Comparison of ENCODE assay signal across 8 cellular contexts in genomic region chr19:11196406-11197287, GRCh38. TPM values are rescaled to one million over a fixed set of nuclear protein-coding genes. Genes with fewer than 3 reads are reported as not detected.
DNase-seq lines count a peak whose midpoint lies in the region; ATAC-seq and TF ChIP-seq lines count a peak whose summit lies in the region.

No MANE protein-coding gene starts in this region.

- H3K4me1 Mint-ChIP-seq in activated naive CD8-positive, alpha-beta T cell treated with anti-CD3 and anti-CD28 coated beads for 36 hours: peaks cover 8% of the 10 kb centered on the region

- no peak for TF ChIP-seq RAD21 in HCT116 (IDR thresholded peaks at IDR 0.05; ENCODE audit: low read depth)

- H3K27me3 ChIP-seq in HCT116 (ENCODE audit: insufficient read depth, low read length) (no peaks in the 10 kb centered on the region), right cardiac atrium (ENCODE audit: control insufficient read depth, insufficient read depth) (no peaks in the 10 kb centered on the region), sigmoid colon (no peaks in the 10 kb centered on the region)

- in situ Hi-C loops in G401 (cut with HindIII; ENCODE audit: low sequenced_read_pairs): no loop called here

- intact Hi-C loops in HCT116 (cut with micrococcal nuclease): no loop called here
- intact Hi-C loops in right cardiac atrium (cut with DNase I): loop anchor here in 2 of 4 donors (5.0 kb wide), 2 partner anchors 34 to 54 kb away; no protein-coding TSS in a partner anchor
- intact Hi-C loops in sigmoid colon (cut with DNase I): no loop called here

- H3K27ac ChIP-seq in HCT116 (ENCODE audit: low read depth, low read length) (peak overlapping the region; percentile 81), right cardiac atrium (ENCODE audit: low read length) (peak overlapping the region; percentile 83), sigmoid colon (peak overlapping the region; percentile 91 to 98 (median 94))

- H3K9me3 ChIP-seq in HCT116 (ENCODE audit: control insufficient read depth in 1 of 2, insufficient read depth in 1 of 2, low read depth in 1 of 2, low read length in 2 of 2) (no peaks in the 10 kb centered on the region), right cardiac atrium (ENCODE audit: control insufficient read depth, low read length) (no peaks in the 10 kb centered on the region), sigmoid colon (no peaks in the 10 kb centered on the region)

- no peaks in the 10 kb centered on the region for H3K36me3 Mint-ChIP-seq in activated naive CD8-positive, alpha-beta T cell treated with anti-CD3 and anti-CD28 coated beads for 36 hours

- BruUV-seq in HCT116 (replicated peaks; lab: Mats Ljungman, UMichigan): no TSS peak

- H3K4me1 ChIP-seq in HCT116 (ENCODE audit: control insufficient read depth in 1 of 2, insufficient read depth in 2 of 2, low read length in 2 of 2) (peaks cover 18 to 28% of the 10 kb centered on the region in 2 experiments), right cardiac atrium (ENCODE audit: control insufficient read depth, insufficient read depth, low read length) (peaks cover 7% of the 10 kb centered on the region), sigmoid colon (peaks cover 0 to 64% (median 55%) of the 10 kb centered on the region in 4 donors)

- RAD21 ChIA-PET in HCT116 (lab: Charles Lee; ENCODE audit: low non-redundant PET in 1 of 2, low total read pairs in 2 of 2, uncharacterized antibody in 2 of 2, unreplicated experiment in 2 of 2): no interaction called here

- no peak overlapping the region for H2AFZ ChIP-seq in HCT116 (ENCODE audit: low read depth, low read length, poor library complexity, severe bottlenecking)

- H3K36me3 ChIP-seq in HCT116 (ENCODE audit: control insufficient read depth in 1 of 2, insufficient read depth in 2 of 2, low read length in 2 of 2) (peaks cover 0 to 6% of the 10 kb centered on the region in 2 experiments; a peak in 1 of 4 replicates), sigmoid colon (peaks cover 13 to 37% (median 23%) of the 10 kb centered on the region in 4 donors)

- peak overlapping the region; percentile 55 for H3K4me3 Mint-ChIP-seq in activated naive CD8-positive, alpha-beta T cell treated with anti-CD3 and anti-CD28 coated beads for 36 hours

- ATAC-seq in HCT116: peak; percentile 38
- peak; percentile 52 to 61 for ATAC-seq in right cardiac atrium

- no peaks in the 10 kb centered on the region for H3K9me3 Mint-ChIP-seq in activated naive CD8-positive, alpha-beta T cell treated with anti-CD3 and anti-CD28 coated beads for 36 hours

- no peaks in the 10 kb centered on the region for H3K9me2 ChIP-seq in HCT116 (ENCODE audit: insufficient read depth)

- no peak overlapping the region for H3K27ac Mint-ChIP-seq in activated naive CD8-positive, alpha-beta T cell treated with anti-CD3 and anti-CD28 coated beads for 36 hours

- TF ChIP-seq POLR2A in HCT116 (IDR thresholded peaks at IDR 0.05; ENCODE audit: borderline replicate concordance, extremely low read depth, insufficient read depth, insufficient read length): no peak
- TF ChIP-seq POLR2A in sigmoid colon (IDR thresholded peaks at IDR 0.05): no peak

- TF ChIP-seq CTCF in HCT116 (IDR thresholded peaks at IDR 0.05 in 2 of 3, conservative IDR thresholded peaks at IDR 0.05 in 1 of 3; ENCODE audit: borderline replicate concordance in 1 of 3, insufficient read depth in 1 of 3, low read depth in 2 of 3, low read length in 2 of 3): no peak
- no peak for TF ChIP-seq CTCF in sigmoid colon (IDR thresholded peaks at IDR 0.05)

- TF ChIP-seq EP300 in sigmoid colon (IDR thresholded peaks at IDR 0.05): no peak

- H3K4me3 ChIP-seq in HCT116 (replicated peaks in 1 of 2; ENCODE audit: low read depth in 1 of 2, low read length in 2 of 2) (peak overlapping the region; percentile 63 to 78), right cardiac atrium (ENCODE audit: low read length) (peak overlapping the region; percentile 90), sigmoid colon (peak overlapping the region; percentile 52 to 85 (median 74))

- 0 out of 2 replicates have a peak, but pooled peaks cover 2% of the 10 kb centered on the region for H3K79me2 ChIP-seq in HCT116 (ENCODE audit: insufficient read depth, low read length)

- WGBS in right cardiac atrium: 8% methylated on average over 47 of the region's 47 CpGs
- 14 to 20% methylated on average over 47 of the region's 47 CpGs for WGBS in sigmoid colon, 2 donors

- POLR2A ChIA-PET in HCT116 (lab: Charles Lee): no interaction called here

- H3K9ac ChIP-seq in HCT116 (ENCODE audit: low read length): peak overlapping the region; percentile 66

- H3K4me2 ChIP-seq in HCT116 (ENCODE audit: low read length): peak overlapping the region; percentile 75

- DNase-seq in AG08396 (ENCODE audit: low spot score) (peak; percentile 85), HCT116 (ENCODE audit: low read depth, low spot score) (no peak), right cardiac atrium (peak; percentile 55 to 87 (median 86)), sigmoid colon (peak; percentile 78), G401 (ENCODE audit: low spot score) (no peak), NAMALWA (ENCODE audit: low spot score) (no peak), GM19238 (ENCODE audit: insufficient read length, low spot score) (no peak)
- DNase-seq in activated naive CD8-positive, alpha-beta T cell treated with anti-CD3 and anti-CD28 coated beads for 36 hours: peak; percentile 14

- CTCF ChIA-PET in HCT116 (lab: Charles Lee): no interaction called here

- H3K27me3 Mint-ChIP-seq in activated naive CD8-positive, alpha-beta T cell treated with anti-CD3 and anti-CD28 coated beads for 36 hours: peaks cover 22% of the 10 kb centered on the region

- no peaks in the 10 kb centered on the region for H4K20me1 ChIP-seq in HCT116 (ENCODE audit: insufficient read depth)

TF ChIP-seq in HCT116, 20 proteins besides CTCF, POLR2A, EP300 and RAD21:
- TF ChIP-seq SIN3A (IDR thresholded peaks at IDR 0.05; ENCODE audit: low read depth) (0 out of 2 replicates have a peak, but pooled peaks have one; percentile 2), EZH2phosphoT487 (IDR thresholded peaks at IDR 0.05; ENCODE audit: borderline replicate concordance) (no peak), TCF7L2 (IDR thresholded peaks at IDR 0.05; ENCODE audit: borderline replicate concordance, extremely low read depth, insufficient read depth, insufficient read length) (no peak)

RNA-seq across cellular contexts. Expression of gene KANK2, which starts 0.7 kb away (rescaled TPM):
- total RNA-seq in HCT116 (2021; ENCODE audit: unreplicated experiment): 43.6 TPM
- polyA plus RNA-seq in HCT116 (2012): 41.1 and 45.3 TPM in 2 replicates
- 1 to 10 TPM in 1 of 2 experiments, under 1 TPM in 1; 0.98 to 1.8 TPM for total RNA-seq in activated naive CD8-positive, alpha-beta T cell treated with anti-CD3 and anti-CD28 coated beads for 36 hours
- total RNA-seq in right cardiac atrium: 100 to 1,000 TPM; 244 to 324 (median 295) TPM
- 259 TPM for polyA plus RNA-seq in right cardiac atrium
- 1,000 to 10,000 TPM in 2 of 4 donors, 100 to 1,000 TPM in 2; 691 to 1,314 (median 1,068) TPM for total RNA-seq in sigmoid colon
- polyA plus RNA-seq in sigmoid colon: 100 to 1,000 TPM in 1 of 3 donors, 10 to 100 TPM in 2; 29.8 to 130 (median 89.4) TPM
- total RNA-seq in G401 (2014; rRNA removed; shearing (Covaris generic)): 122 and 129 TPM in 2 replicates

RNA-seq across cellular contexts. Expression of gene SPC24, which starts 41.1 kb away (rescaled TPM):
- total RNA-seq in HCT116 (2021; ENCODE audit: unreplicated experiment) (33.9 TPM), right cardiac atrium (1 to 10 TPM in 3 of 4 donors, under 1 TPM in 1; 0.56 to 4.4 (median 3.4) TPM), sigmoid colon (1 to 10 TPM in 3 of 4 donors, under 1 TPM in 1; 0.99 to 6.0 (median 2.8) TPM)
- 38.8 and 39.2 TPM in 2 replicates for polyA plus RNA-seq in HCT116 (2012)
- total RNA-seq in activated naive CD8-positive, alpha-beta T cell treated with anti-CD3 and anti-CD28 coated beads for 36 hours: 10 to 100 TPM; 54.4 TPM
- polyA plus RNA-seq in right cardiac atrium (1.6 TPM), sigmoid colon (10 to 100 TPM in 1 of 3 donors, 1 to 10 TPM in 2; 1.2 to 13.0 (median 2.1) TPM)
- total RNA-seq in G401 (2014; rRNA removed; shearing (Covaris generic)): 74.0 and 74.7 TPM in 2 replicates

RNA-seq across cellular contexts. Expression of gene ANGPTL8, which starts 42.8 kb away (rescaled TPM):
- total RNA-seq in HCT116 (2021; ENCODE audit: unreplicated experiment): not detected
- polyA plus RNA-seq in HCT116 (2012): 0.07 TPM in 1 of 2 replicates, not detected in the other
- not detected for total RNA-seq in activated naive CD8-positive, alpha-beta T cell treated with anti-CD3 and anti-CD28 coated beads for 36 hours
- total RNA-seq in right cardiac atrium: under 1 TPM in 3 of 4 donors, not detected in 1; 0.47 to 0.84 (median 0.51) TPM
- 4.8 TPM for polyA plus RNA-seq in right cardiac atrium
- total RNA-seq in sigmoid colon: not detected
- 1 to 10 TPM in 1 of 3 donors, not detected in 2; 8.1 TPM for polyA plus RNA-seq in sigmoid colon
- total RNA-seq in G401 (2014; rRNA removed; shearing (Covaris generic)): not detected in 2 replicates

Comparison
In these comparisons a context has a peak if more than half of its experiments do, and no peak if none do; other contexts are left out.
1. DNase-seq: peak in AG08396 (single experiment), activated naive CD8-positive, alpha-beta T cell treated with anti-CD3 and anti-CD28 coated beads for 36 hours (single experiment), right cardiac atrium (3 of 3) and sigmoid colon (single experiment); none in HCT116 (single experiment), G401 (single experiment), NAMALWA (single experiment) and GM19238 (single experiment).
2. RNA of gene KANK2, which starts 0.7 kb away (total RNA-seq): 691 to 1,314 TPM in sigmoid colon, 244 to 324 TPM in right cardiac atrium, 122 to 129 TPM in G401 and 43.6 TPM in HCT116 (single experiment); 0.98 to 1.8 TPM in activated naive CD8-positive, alpha-beta T cell treated with anti-CD3 and anti-CD28 coated beads for 36 hours; every median in the first group is over 10 times any median in the second.
3. Peak in every context shown above with its lines, with median percentiles within 50 percentile points of each other: H3K27ac ChIP-seq and H3K4me3 ChIP-seq.